In genomic region chr9:71768388-71769174, GRCh38 we compare ENCODE assay signal across 8 cellular contexts. TPM values are rescaled to one million over a fixed set of nuclear protein-coding genes. Genes with fewer than 3 reads are reported as not detected.
A peak's percentile ranks its signal among the peaks of the same experiment; 100 is the strongest.
DNase-seq lines count a peak whose midpoint lies in the region; ATAC-seq, FAIRE-seq and TF ChIP-seq lines count a peak whose summit lies in the region.

Gene CEMIP2 (minus strand): TSS chr9:71768513. CDS start chr9:71750373, 18,140 bp downstream.

- no peak for TF ChIP-seq EP300 in Ishikawa (IDR thresholded peaks at IDR 0.05; ENCODE audit: borderline replicate concordance)

- H3K4me1 Mint-ChIP-seq in naive thymus-derived CD4-positive, alpha-beta T cell = peaks cover 28 to 45% (median 39%) of the 10 kb centered on the region in 7 donors
- peaks cover 32 to 53% of the 10 kb centered on the region in 2 donors for H3K4me1 Mint-ChIP-seq in stimulated activated naive B cell treated with anti-CD40 and anti-IgM and Interleukin-4, amounts not matched to agents 10 μg/mL and 1 μg/mL and 100 μg/mL, for 72 hours

- FAIRE-seq in RCC 7860 (lab: Jason Lieb, UNC) = no peak

- peak; percentile 63; the same call in 1 of the 2 replicates for TF ChIP-seq RAD21 in Ishikawa (IDR thresholded peaks at IDR 0.05; ENCODE audit: low read depth)

- no peaks in the 10 kb centered on the region for H3K9me3 ChIP-seq in naive thymus-derived CD4-positive, alpha-beta T cell (ENCODE audit: control insufficient read depth in 2 of 3, low read length in 3 of 3)

- CTCF ChIA-PET in naive thymus-derived CD4-positive, alpha-beta T cell (lab: Charles Lee) = interaction anchor here (0.7 to 2.9 kb wide), 5 partner anchors 10 to 483 kb away, joined by 3 to 16 read pairs (median 12); no protein-coding TSS in a partner anchor

- H3K9me3 Mint-ChIP-seq in naive thymus-derived CD4-positive, alpha-beta T cell = peaks cover 0 to 2% (median 0%) of the 10 kb centered on the region in 11 donors
- no peaks in the 10 kb centered on the region for H3K9me3 Mint-ChIP-seq in stimulated activated naive B cell treated with anti-CD40 and anti-IgM and Interleukin-4, amounts not matched to agents 10 μg/mL and 1 μg/mL and 100 μg/mL, for 72 hours

- POLR2A ChIA-PET in naive thymus-derived CD4-positive, alpha-beta T cell (lab: Charles Lee) = interaction anchor here (0.7 to 6.3 kb wide), 15 partner anchors 8 to 597 kb away, joined by 3 to 88 read pairs (median 7); partner anchors contain the start of genes ABHD17B, C9orf85 and ZFAND5

- DNase-seq in DMS79 treated with DMSO at 0.1 percent for 48 hours (lab: John Stamatoyannopoulos, UW) (peak; percentile 43), RCC 7860 (ENCODE audit: low spot score) (peak; percentile 84), fibroblast of gingiva (ENCODE audit: low read depth) (peak; percentile 92)
- peak; percentile 74 to 83 for DNase-seq in activated T-helper 1 cell treated with anti-CD3 and anti-CD28 coated beads, Interleukin-2, amount 50 U/mL, for 16 hours (ENCODE audit: low read depth in 1 of 2, low spot score in 1 of 2)
- DNase-seq in naive thymus-derived CD4-positive, alpha-beta T cell = peak; percentile 86 to 93 (median 89)
- DNase-seq in stimulated activated naive B cell treated with anti-CD40 and anti-IgM and Interleukin-4, amounts not matched to agents 10 μg/mL and 1 μg/mL and 100 μg/mL, for 72 hours = peak; percentile 84

- ATAC-seq in GM21576 (IDR thresholded peaks at IDR 0.05; ENCODE audit: unreplicated experiment) = peak; percentile 81
- ATAC-seq in naive thymus-derived CD4-positive, alpha-beta T cell = peak; percentile 91
- peak; percentile 82 to 88 for ATAC-seq in stimulated activated naive B cell treated with anti-CD40 and anti-IgM and Interleukin-4, amounts not matched to agents 10 μg/mL and 1 μg/mL and 100 μg/mL, for 72 hours (replicated peaks)

- H3K4me3 ChIP-seq in naive thymus-derived CD4-positive, alpha-beta T cell (ENCODE audit: low read length) = peak within 1 kb of the TSS; percentile 91

- no peaks in the 10 kb centered on the region for H3K27me3 ChIP-seq in naive thymus-derived CD4-positive, alpha-beta T cell (ENCODE audit: control insufficient read depth in 2 of 2, insufficient read depth in 2 of 2, low read length in 2 of 2)

- no peaks in the 10 kb centered on the region for H3K36me3 ChIP-seq in naive thymus-derived CD4-positive, alpha-beta T cell (ENCODE audit: control insufficient read depth in 2 of 3, insufficient read depth in 3 of 3, low read length in 3 of 3)

- peak within 1 kb of the TSS; percentile 95 for H3K27ac ChIP-seq in naive thymus-derived CD4-positive, alpha-beta T cell (ENCODE audit: low read depth, low read length)

- intact Hi-C loops in naive thymus-derived CD4-positive, alpha-beta T cell (cut with micrococcal nuclease) = loop anchor here (1.0 to 10.0 kb wide), 19 partner anchors 8 to 1386 kb away; partner anchors contain the start of genes ABHD17B (in 2 of the 2), C9orf85 (in 2 of the 2), KLF9 (in 2 of the 2) and TMC1 (in 2 of the 2)

- peak within 1 kb of the TSS; percentile 93 to 99 (median 96) for H3K4me3 Mint-ChIP-seq in naive thymus-derived CD4-positive, alpha-beta T cell
- peak within 1 kb of the TSS; percentile 95 for H3K4me3 Mint-ChIP-seq in stimulated activated naive B cell treated with anti-CD40 and anti-IgM and Interleukin-4, amounts not matched to agents 10 μg/mL and 1 μg/mL and 100 μg/mL, for 72 hours

- H3K4me1 ChIP-seq in naive thymus-derived CD4-positive, alpha-beta T cell (ENCODE audit: control insufficient read depth in 2 of 2, insufficient read depth in 2 of 2, low read length in 2 of 2) = peaks cover 18 to 33% of the 10 kb centered on the region in 2 donors

- no peaks in the 10 kb centered on the region for H3K27me3 Mint-ChIP-seq in naive thymus-derived CD4-positive, alpha-beta T cell
- no peaks in the 10 kb centered on the region for H3K27me3 Mint-ChIP-seq in stimulated activated naive B cell treated with anti-CD40 and anti-IgM and Interleukin-4, amounts not matched to agents 10 μg/mL and 1 μg/mL and 100 μg/mL, for 72 hours

- peaks cover 0 to 2% (median 0%) of the 10 kb centered on the region in 5 donors for H3K36me3 Mint-ChIP-seq in naive thymus-derived CD4-positive, alpha-beta T cell
- peaks cover 0 to 3% of the 10 kb centered on the region in 2 donors for H3K36me3 Mint-ChIP-seq in stimulated activated naive B cell treated with anti-CD40 and anti-IgM and Interleukin-4, amounts not matched to agents 10 μg/mL and 1 μg/mL and 100 μg/mL, for 72 hours

- peak within 1 kb of the TSS; percentile 93 to 98 (median 97) for H3K27ac Mint-ChIP-seq in naive thymus-derived CD4-positive, alpha-beta T cell
- peak within 1 kb of the TSS; percentile 96 for H3K27ac Mint-ChIP-seq in stimulated activated naive B cell treated with anti-CD40 and anti-IgM and Interleukin-4, amounts not matched to agents 10 μg/mL and 1 μg/mL and 100 μg/mL, for 72 hours

TF ChIP-seq in Ishikawa, 13 proteins besides CTCF, POLR2A, EP300 and RAD21:
- TF ChIP-seq TAF1 (IDR thresholded peaks at IDR 0.05; ENCODE audit: low read depth) = peak; percentile 75
- TF ChIP-seq MAX (IDR thresholded peaks at IDR 0.05) = no peak
- peak; percentile 22; the same call in 1 of the 2 replicates for TF ChIP-seq TCF12 (IDR thresholded peaks at IDR 0.05; ENCODE audit: low read depth)
- TF ChIP-seq NFIC (IDR thresholded peaks at IDR 0.05) = 0 out of 2 replicates have a peak, but pooled peaks have one; percentile 14
- no peak for TF ChIP-seq YY1 (IDR thresholded peaks at IDR 0.05; ENCODE audit: low read depth)
- peak; percentile 72 for TF ChIP-seq EGR1 (IDR thresholded peaks at IDR 0.05)
- TF ChIP-seq ZBTB7A (IDR thresholded peaks at IDR 0.05; ENCODE audit: low read depth) = peak; percentile 57; the same call in 1 of the 2 replicates
- TF ChIP-seq CEBPB (IDR thresholded peaks at IDR 0.05) = no peak
TF ChIP-seq in Ishikawa: peak in this region for 5.

RNA-seq across cellular contexts. Expression of gene CEMIP2, which starts in this region (rescaled TPM):
- 100 to 1,000 TPM in 3 of 5 experiments, 10 to 100 TPM in 2; 69.5 to 183 (median 103) TPM for total RNA-seq in naive thymus-derived CD4-positive, alpha-beta T cell
- 10 to 100 TPM; 17.6 to 29.6 TPM for polyA plus RNA-seq in naive thymus-derived CD4-positive, alpha-beta T cell

Comparison
In these comparisons a context has a peak if more than half of its experiments do, and no peak if none do; other contexts are left out.
1. Peak in every context shown above with its lines: DNase-seq, ATAC-seq, H3K4me3 ChIP-seq and H3K27ac ChIP-seq.